In the genomic region with DNA sequence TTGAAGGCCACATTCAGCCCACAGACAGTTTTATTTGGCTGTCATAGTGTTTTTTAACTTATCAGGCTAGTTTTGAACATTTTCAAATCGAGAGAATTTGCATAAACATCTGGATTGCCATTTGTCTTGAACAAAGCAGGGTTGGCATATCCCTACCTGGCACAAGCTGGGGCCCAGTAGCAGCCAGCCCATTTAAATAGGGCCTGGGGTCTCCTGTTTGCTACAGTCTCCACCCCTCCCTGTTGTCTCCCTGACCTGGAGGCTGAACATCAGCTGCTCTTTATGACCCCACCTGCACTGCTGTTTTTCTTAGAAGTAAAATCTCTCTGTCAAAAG, we compare ENCODE assay signal across 13 cellular contexts. TPM values are rescaled to one million over a fixed set of nuclear protein-coding genes. Genes with fewer than 3 reads are reported as not detected.
A peak's percentile ranks its signal among the peaks of the same experiment; 100 is the strongest.
DNase-seq lines count a peak whose midpoint lies in the region; ATAC-seq and TF ChIP-seq lines count a peak whose summit lies in the region.
"Had no signal": no experiment of that assay in that cellular context is flagged by ENCODE, and none has a peak within 500 bp of the region (broad histone marks: within the 10 kb centered on the region; RNA-seq: fewer than 3 reads in every experiment).

No MANE protein-coding gene starts in this region.

- H3K4me1 Mint-ChIP-seq in CD4-positive, CD25-positive, alpha-beta regulatory T cell: peaks cover 4 to 34% (median 11%) of the 10 kb centered on the region in 4 donors
- H3K4me1 Mint-ChIP-seq in T-cell (peaks cover 23 to 45% (median 41%) of the 10 kb centered on the region in 3 donors), immature natural killer cell (peaks cover 24% of the 10 kb centered on the region in 2 donors)

- H3K27ac Mint-ChIP-seq in CD4-positive, CD25-positive, alpha-beta regulatory T cell: peak overlapping the region; percentile 88 to 95 (median 93)
- H3K27ac Mint-ChIP-seq in T-cell (peak overlapping the region; percentile 87 to 95), immature natural killer cell (peak overlapping the region; percentile 86 to 94 (median 88))

- no peak for TF ChIP-seq CTCF in GM10248 (IDR thresholded peaks at IDR 0.05; ENCODE audit: control extremely low read depth, extremely low read depth, low read depth, missing control alignments)

- ATAC-seq in CD4-positive, CD25-positive, alpha-beta regulatory T cell (ENCODE audit: low read depth in 2 of 2): no peak
- ATAC-seq in T-cell (replicated peaks in 1 of 4): no peak
- no peak for ATAC-seq in HG03571 (IDR thresholded peaks at IDR 0.05; ENCODE audit: unreplicated experiment)
- ATAC-seq in GM18867 (IDR thresholded peaks at IDR 0.05; ENCODE audit: unreplicated experiment): no peak
- ATAC-seq: lower lobe of right lung had no signal

- DNase-seq in CD4-positive, CD25-positive, alpha-beta regulatory T cell: no peak
- DNase-seq in GM10248 (ENCODE audit: extremely low spot score) (peak; percentile 7), T-cell (no peak), immature natural killer cell (no peak), AG08395 (ENCODE audit: low spot score) (no peak)
- DNase-seq: C1 segment of cervical spinal cord, DMS79 treated with DMSO at 0.1 percent for 48 hours, lower lobe of right lung, MM.1S, NCI-H2029 treated with DMSO at 0.1 percent for 48 hours had no signal

- H3K27me3 ChIP-seq in CD4-positive, CD25-positive, alpha-beta regulatory T cell (ENCODE audit: control insufficient read depth, insufficient read depth, low read length): no peaks in the 10 kb centered on the region

- H3K27ac ChIP-seq in CD4-positive, CD25-positive, alpha-beta regulatory T cell (ENCODE audit: insufficient read depth, low read length, poor library complexity, severe bottlenecking): peak overlapping the region; percentile 60
- H3K27ac ChIP-seq: coronary artery, lower lobe of right lung had no signal

- peaks cover 4% of the 10 kb centered on the region for H3K27me3 Mint-ChIP-seq in CD4-positive, CD25-positive, alpha-beta regulatory T cell
- H3K27me3 Mint-ChIP-seq in T-cell (no peaks in the 10 kb centered on the region), immature natural killer cell (ENCODE audit: low read depth in 3 of 3) (peaks cover 0 to 2% (median 2%) of the 10 kb centered on the region in 3 donors)

- H3K36me3 Mint-ChIP-seq in CD4-positive, CD25-positive, alpha-beta regulatory T cell: no peaks in the 10 kb centered on the region
- H3K36me3 Mint-ChIP-seq in T-cell (peaks cover 4% of the 10 kb centered on the region), immature natural killer cell (no peaks in the 10 kb centered on the region)

- no peaks in the 10 kb centered on the region for H3K36me3 ChIP-seq in CD4-positive, CD25-positive, alpha-beta regulatory T cell (ENCODE audit: control insufficient read depth, insufficient read depth, low read length)
- H3K36me3 ChIP-seq: lower lobe of right lung had no signal

- CTCF ChIA-PET in GM10248 (lab: Yijun Ruan, JAX): interaction anchor here (0.7 to 1.6 kb wide), 6 partner anchors 11 to 124 kb away, joined by 3 to 10 read pairs (median 3); partner anchors contain the start of gene BCAS4
- CTCF ChIA-PET in T-cell (lab: Charles Lee): no interaction called here

- H3K9me3 Mint-ChIP-seq in CD4-positive, CD25-positive, alpha-beta regulatory T cell: peaks cover 0 to 2% (median 0%) of the 10 kb centered on the region in 7 donors
- H3K9me3 Mint-ChIP-seq in T-cell (no peaks in the 10 kb centered on the region), immature natural killer cell (no peaks in the 10 kb centered on the region)

- peaks cover 8% of the 10 kb centered on the region for H3K4me1 ChIP-seq in CD4-positive, CD25-positive, alpha-beta regulatory T cell (ENCODE audit: control insufficient read depth, insufficient read depth, low read length, poor library complexity, severe bottlenecking)
- H3K4me1 ChIP-seq: lower lobe of right lung had no signal

- H3K9me3 ChIP-seq in CD4-positive, CD25-positive, alpha-beta regulatory T cell (ENCODE audit: control insufficient read depth in 2 of 2, low read length in 2 of 2): no peaks in the 10 kb centered on the region
- H3K9me3 ChIP-seq: lower lobe of right lung had no signal

- POLR2A ChIA-PET in GM10248 (lab: Yijun Ruan, JAX) (no interaction called here), T-cell (lab: Charles Lee) (no interaction called here)

- H3K4me3 ChIP-seq in CD4-positive, CD25-positive, alpha-beta regulatory T cell (ENCODE audit: low read depth, low read length): peak overlapping the region; percentile 45
- H3K4me3 ChIP-seq: coronary artery, lower lobe of right lung had no signal

- H3K4me3 Mint-ChIP-seq in CD4-positive, CD25-positive, alpha-beta regulatory T cell: peak overlapping the region in 3 of 4 donors; percentile 42 to 68 (median 56)
- peak overlapping the region in 2 of 3 donors; percentile 17 to 64 for H3K4me3 Mint-ChIP-seq in T-cell
- peak overlapping the region; percentile 75 to 87 (median 77) for H3K4me3 Mint-ChIP-seq in immature natural killer cell

RNA-seq across cellular contexts. Expression of gene BCAS4, which starts 10.5 kb away (rescaled TPM):
- total RNA-seq in CD4-positive, CD25-positive, alpha-beta regulatory T cell: 8.0 TPM
- polyA plus RNA-seq in CD4-positive, CD25-positive, alpha-beta regulatory T cell: 10 to 100 TPM in 3 of 4 donors, 1 to 10 TPM in 1; 8.5 to 17.6 (median 15.5) TPM
- 10 to 100 TPM; 26.3 to 49.8 (median 31.3) TPM for total RNA-seq in T-cell
- 10 to 100 TPM; 19.1 to 29.1 (median 24.1) TPM for polyA plus RNA-seq in immature natural killer cell
